Comparison of ENCODE assay signal across 8 cellular contexts in the genomic region with DNA sequence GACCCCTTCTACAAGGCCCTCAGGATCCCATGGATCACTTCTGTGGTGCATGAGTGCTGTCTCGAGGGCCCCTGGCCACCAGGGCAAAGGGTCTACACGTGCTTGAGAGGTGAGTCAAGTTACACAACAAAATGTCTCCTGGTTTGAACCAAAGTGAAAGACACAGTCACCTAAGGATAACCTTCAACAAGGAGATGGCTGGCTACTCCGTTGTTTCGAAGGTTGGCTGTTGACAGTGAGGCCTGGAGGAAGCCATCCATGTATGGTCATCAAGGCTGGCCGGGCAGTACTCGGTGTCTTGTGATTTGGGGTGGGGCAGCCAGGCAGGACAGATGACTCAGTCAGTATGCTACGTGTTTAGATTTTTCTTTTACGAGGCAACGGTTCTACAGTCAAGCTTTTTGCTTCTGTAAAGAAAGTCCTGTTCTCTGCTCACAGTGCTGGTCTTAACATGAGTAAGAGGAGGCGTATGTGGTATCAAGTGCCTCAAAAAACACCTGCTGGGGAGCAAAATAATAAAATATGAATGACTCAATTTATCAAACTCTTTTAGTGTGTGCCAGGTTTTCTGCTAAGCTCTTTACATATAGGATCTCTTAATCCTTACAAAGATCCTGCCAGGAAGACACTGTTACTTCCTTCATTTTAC. TPM values are rescaled to one million over a fixed set of nuclear protein-coding genes. Genes with fewer than 3 reads are reported as not detected.
A peak's percentile ranks its signal among the peaks of the same experiment; 100 is the strongest.
DNase-seq lines count a peak whose midpoint lies in the region; ATAC-seq and TF ChIP-seq lines count a peak whose summit lies in the region.

No MANE protein-coding gene starts in this region.

- H3K36me3 ChIP-seq in stomach smooth muscle (ENCODE audit: control insufficient read depth in 2 of 2, insufficient read depth in 2 of 2, low read length in 2 of 2) (no peaks in the 10 kb centered on the region), MM.1S (replicated peaks; ENCODE audit: insufficient read depth, low read length) (no peaks in the 10 kb centered on the region)

- H3K4me3 ChIP-seq in right cardiac atrium (ENCODE audit: low read length) (no peak overlapping the region), stomach smooth muscle (ENCODE audit: low read length in 2 of 2) (no peak overlapping the region), MM.1S (ENCODE audit: low read length) (no peak overlapping the region)

- peak overlapping the region; percentile 49 to 74 for H3K9ac ChIP-seq in stomach smooth muscle (ENCODE audit: low read length in 2 of 2)
- no peak overlapping the region for H3K9ac ChIP-seq in MM.1S (ENCODE audit: low read length)

- 60% methylated on average over 10 of the region's 10 CpGs for WGBS in right cardiac atrium

- H3K27ac ChIP-seq in right cardiac atrium (ENCODE audit: low read length) (no peak overlapping the region), stomach smooth muscle (ENCODE audit: low read length) (peak overlapping the region; percentile 100), MM.1S (ENCODE audit: low read length) (no peak overlapping the region)

- H3K9me3 ChIP-seq in right cardiac atrium (ENCODE audit: control insufficient read depth, low read length): no peaks in the 10 kb centered on the region
- no peaks in the 10 kb centered on the region for H3K9me3 ChIP-seq in stomach smooth muscle (ENCODE audit: control insufficient read depth in 2 of 2, low read length in 2 of 2)
- H3K9me3 ChIP-seq in MM.1S (replicated peaks; ENCODE audit: insufficient read depth, low read length): no peaks in the 10 kb centered on the region

- no peak for TF ChIP-seq CTCF in MM.1S (IDR thresholded peaks at IDR 0.05; ENCODE audit: low read length)

- intact Hi-C loops in right cardiac atrium (cut with DNase I): no loop called here

- H3F3A ChIP-seq in MM.1S (ENCODE audit: insufficient read depth, low read length): no peaks in the 10 kb centered on the region

- ATAC-seq in right cardiac atrium (peak; percentile 82 to 85), HG02798 (IDR thresholded peaks at IDR 0.05; ENCODE audit: poor library complexity, unreplicated experiment) (no peak)

- H3K27me3 ChIP-seq in right cardiac atrium (ENCODE audit: control insufficient read depth, insufficient read depth): no peaks in the 10 kb centered on the region
- no peaks in the 10 kb centered on the region for H3K27me3 ChIP-seq in stomach smooth muscle (ENCODE audit: control insufficient read depth in 1 of 2, insufficient read depth in 2 of 2, low read length in 2 of 2)
- H3K27me3 ChIP-seq in MM.1S (replicated peaks; ENCODE audit: insufficient read depth, low read length): no peaks in the 10 kb centered on the region

- H3K9me2 ChIP-seq in MM.1S (replicated peaks; ENCODE audit: insufficient read depth, low read length): no peaks in the 10 kb centered on the region

- DNase-seq in HCEC 1CT (peak; percentile 100), amniotic stem cell (lab: John Stamatoyannopoulos, UW) (peak; percentile 86), right cardiac atrium (peak in 2 of 3 donors; percentile 39 to 63), inferior parietal cortex (ENCODE audit: extremely low spot score) (no peak), anterior cingulate cortex (lab: John Stamatoyannopoulos, UW) (no peak), MM.1S (no peak)

- no peak overlapping the region for H2AFZ ChIP-seq in MM.1S (ENCODE audit: low read length)

- H3K4me1 ChIP-seq in right cardiac atrium (ENCODE audit: control insufficient read depth, insufficient read depth, low read length) (no peaks in the 10 kb centered on the region), stomach smooth muscle (ENCODE audit: control insufficient read depth, insufficient read depth, low read length) (peaks cover 52% of the 10 kb centered on the region), MM.1S (ENCODE audit: low read length) (no peaks in the 10 kb centered on the region)

- no peaks in the 10 kb centered on the region for H3K79me2 ChIP-seq in MM.1S (ENCODE audit: low read length)

- H4K20me1 ChIP-seq in MM.1S (ENCODE audit: insufficient read depth, low read length): no peaks in the 10 kb centered on the region

- no peak overlapping the region for H3K4me2 ChIP-seq in MM.1S (ENCODE audit: low read depth, low read length)

RNA-seq across cellular contexts. Expression of a gene that starts 18.0 kb away (rescaled TPM):
- 1 to 10 TPM; 1.6 to 3.6 (median 2.4) TPM for total RNA-seq in right cardiac atrium
- 0.93 TPM for polyA plus RNA-seq in right cardiac atrium

Comparison
In these comparisons a context has a peak if more than half of its experiments do, and no peak if none do; other contexts are left out.
1. DNase-seq: peak in HCEC 1CT (single experiment), amniotic stem cell (single experiment) and right cardiac atrium (2 of 3); none in inferior parietal cortex (single experiment), anterior cingulate cortex (0 of 58) and MM.1S (single experiment).